20 cellular contexts compared by ENCODE assay signal in the genomic region with DNA sequence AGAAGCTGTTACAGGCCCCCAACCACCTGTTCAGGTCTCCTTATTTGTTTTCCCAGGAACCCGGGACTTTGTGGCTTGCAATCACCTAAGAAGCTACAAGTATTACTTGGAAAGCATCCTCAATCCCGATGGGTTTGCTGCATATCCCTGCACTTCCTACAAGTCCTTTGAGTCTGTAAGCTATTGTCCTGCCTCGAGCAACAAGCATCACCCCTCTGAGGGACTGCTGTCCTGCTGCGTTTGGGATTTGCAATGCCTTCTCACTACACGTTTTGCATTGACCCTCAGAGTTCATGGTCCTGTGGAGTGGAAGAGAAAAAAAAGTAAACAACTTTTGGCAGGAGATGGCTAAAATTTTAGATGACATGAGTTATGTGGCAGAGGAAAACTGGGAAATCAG. TPM values are rescaled to one million over a fixed set of nuclear protein-coding genes. Genes with fewer than 3 reads are reported as not detected.
A peak's percentile ranks its signal among the peaks of the same experiment; 100 is the strongest.
DNase-seq lines count a peak whose midpoint lies in the region; ATAC-seq and TF ChIP-seq lines count a peak whose summit lies in the region.
"Had no signal": no experiment of that assay in that cellular context is flagged by ENCODE, and none has a peak within 500 bp of the region (broad histone marks: within the 10 kb centered on the region; RNA-seq: fewer than 3 reads in every experiment).

No MANE protein-coding gene starts in this region.

- CTCF ChIA-PET in WTC11 (lab: Charles Lee), result interaction anchor here (1.0 to 1.6 kb wide), 2 partner anchors 9 to 55 kb away, joined by 3 to 4 read pairs; no protein-coding TSS in a partner anchor

- no peaks in the 10 kb centered on the region for H3K9me3 ChIP-seq in right atrium auricular region
- H3K9me3 ChIP-seq: A549; BLaER1 treated with 17β-estradiol and CSF1 and Interleukin-3, amounts not matched to agents 10 nM and 100 nM; Caco-2 had no signal

- TF ChIP-seq CTCF in right atrium auricular region (IDR thresholded peaks at IDR 0.05) (no peak), WTC11 (IDR thresholded peaks at IDR 0.05) (no peak)

- no peak overlapping the region for H3K27ac Mint-ChIP-seq in WTC11
- H3K27ac Mint-ChIP-seq in activated naive CD8-positive, alpha-beta T cell treated with anti-CD3 and anti-CD28 coated beads for 36 hours, result no peak overlapping the region
- no peak overlapping the region for H3K27ac Mint-ChIP-seq in activated naive CD4-positive, alpha-beta T cell treated with anti-CD3 and anti-CD28 coated beads, Interleukin-2, amount 50 U/mL, for 72 hours
- H3K27ac Mint-ChIP-seq: B cell; CD4-positive, alpha-beta T cell; CD8-positive, alpha-beta T cell had no signal

- DNase-seq in right atrium auricular region (ENCODE audit: low spot score), result peak; percentile 47
- DNase-seq in cardiac septum (ENCODE audit: low spot score), result no peak
- DNase-seq in WTC11 (ENCODE audit: low spot score), result no peak
- DNase-seq in iPS-NIHi11 (ENCODE audit: low spot score), result peak; percentile 30
- no peak for DNase-seq in activated naive CD8-positive, alpha-beta T cell treated with anti-CD3 and anti-CD28 coated beads for 36 hours
- DNase-seq in activated naive CD4-positive, alpha-beta T cell treated with anti-CD3 and anti-CD28 coated beads, Interleukin-2, amount 50 U/mL, for 72 hours (ENCODE audit: low spot score in 2 of 2), result no peak
- DNase-seq: AML-193; Caco-2; Calu3; CD4-positive, alpha-beta T cell; CD8-positive, alpha-beta T cell; DMS79 treated with DMSO at 0.1 percent for 48 hours; GF-D8 had no signal

- H3K9me3 Mint-ChIP-seq in WTC11, result no peaks in the 10 kb centered on the region
- H3K9me3 Mint-ChIP-seq in activated naive CD8-positive, alpha-beta T cell treated with anti-CD3 and anti-CD28 coated beads for 36 hours, result no peaks in the 10 kb centered on the region
- no peaks in the 10 kb centered on the region for H3K9me3 Mint-ChIP-seq in activated naive CD4-positive, alpha-beta T cell treated with anti-CD3 and anti-CD28 coated beads, Interleukin-2, amount 50 U/mL, for 72 hours
- H3K9me3 Mint-ChIP-seq: CD4-positive, alpha-beta T cell; CD8-positive, alpha-beta T cell had no signal

- H3K36me3 ChIP-seq in right atrium auricular region, result no peaks in the 10 kb centered on the region
- H3K36me3 ChIP-seq: BLaER1 treated with 17β-estradiol and CSF1 and Interleukin-3, amounts not matched to agents 10 nM and 100 nM had no signal

- H3K27me3 ChIP-seq in right atrium auricular region, result no peaks in the 10 kb centered on the region
- H3K27me3 ChIP-seq: BLaER1 treated with 17β-estradiol and CSF1 and Interleukin-3, amounts not matched to agents 10 nM and 100 nM had no signal

- peaks cover 10% of the 10 kb centered on the region for H3K4me1 Mint-ChIP-seq in WTC11
- no peaks in the 10 kb centered on the region for H3K4me1 Mint-ChIP-seq in activated naive CD8-positive, alpha-beta T cell treated with anti-CD3 and anti-CD28 coated beads for 36 hours
- H3K4me1 Mint-ChIP-seq: B cell had no signal

- POLR2A ChIA-PET in WTC11 (lab: Charles Lee), result interaction anchor here (0.6 kb wide), 1 partner anchor 12 kb away, joined by 4 read pairs; no protein-coding TSS in a partner anchor

- intact Hi-C loops in cardiac septum (cut with DNase I), result no loop called here

- no peaks in the 10 kb centered on the region for H3K4me1 ChIP-seq in right atrium auricular region
- H3K4me1 ChIP-seq: A549, Caco-2 had no signal

- peak; percentile 34; the same call in 1 of the 2 replicates for ATAC-seq in WTC11
- ATAC-seq in GM18519 (IDR thresholded peaks at IDR 0.05; ENCODE audit: low FRiP score, unreplicated experiment), result no peak
- ATAC-seq in activated naive CD4-positive, alpha-beta T cell treated with anti-CD3 and anti-CD28 coated beads, Interleukin-2, amount 50 U/mL, for 72 hours, result no peak
- ATAC-seq: A549; CD8-positive, alpha-beta T cell had no signal

- no peak overlapping the region for H3K4me3 Mint-ChIP-seq in WTC11
- H3K4me3 Mint-ChIP-seq in activated naive CD8-positive, alpha-beta T cell treated with anti-CD3 and anti-CD28 coated beads for 36 hours, result no peak overlapping the region
- H3K4me3 Mint-ChIP-seq: B cell; CD4-positive, alpha-beta T cell; CD8-positive, alpha-beta T cell had no signal

- no peaks in the 10 kb centered on the region for H3K27me3 Mint-ChIP-seq in WTC11 (ENCODE audit: low read depth)
- no peaks in the 10 kb centered on the region for H3K27me3 Mint-ChIP-seq in activated naive CD8-positive, alpha-beta T cell treated with anti-CD3 and anti-CD28 coated beads for 36 hours
- H3K27me3 Mint-ChIP-seq: B cell had no signal

- no peak overlapping the region for H3K27ac ChIP-seq in right atrium auricular region
- H3K27ac ChIP-seq: 22Rv1; A549; BLaER1 treated with 17β-estradiol and CSF1 and Interleukin-3, amounts not matched to agents 10 nM and 100 nM; C4-2B had no signal

- H3K4me3 ChIP-seq in right atrium auricular region, result no peak overlapping the region
- H3K4me3 ChIP-seq: A549; BLaER1 treated with 17β-estradiol and CSF1 and Interleukin-3, amounts not matched to agents 10 nM and 100 nM had no signal

- H3K36me3 Mint-ChIP-seq in WTC11, result no peaks in the 10 kb centered on the region
- no peaks in the 10 kb centered on the region for H3K36me3 Mint-ChIP-seq in activated naive CD8-positive, alpha-beta T cell treated with anti-CD3 and anti-CD28 coated beads for 36 hours
- no peaks in the 10 kb centered on the region for H3K36me3 Mint-ChIP-seq in activated naive CD4-positive, alpha-beta T cell treated with anti-CD3 and anti-CD28 coated beads, Interleukin-2, amount 50 U/mL, for 72 hours
- H3K36me3 Mint-ChIP-seq: CD8-positive, alpha-beta T cell had no signal

TF ChIP-seq in WTC11, 78 proteins besides CTCF, POLR2A, EP300 and RAD21:
- TF ChIP-seq SP1 (CRISPR knock-in tag; conservative IDR thresholded peaks at IDR 0.05) (no peak), ZNF317 (CRISPR knock-in tag; IDR thresholded peaks at IDR 0.05; ENCODE audit: borderline replicate concordance, low read depth) (no peak), CREM (CRISPR knock-in tag; IDR thresholded peaks at IDR 0.05) (no peak), ZNF671 (CRISPR knock-in tag; IDR thresholded peaks at IDR 0.05) (no peak)

RNA-seq across cellular contexts. Expression of gene PNLIPRP1, which starts 9.2 kb away (rescaled TPM):
- total RNA-seq in right atrium auricular region (not detected), cardiac septum (not detected), WTC11 (2021) (0.68 to 1.2 TPM (median 0.69 TPM) in 3 replicates)
- not detected for total RNA-seq in activated naive CD8-positive, alpha-beta T cell treated with anti-CD3 and anti-CD28 coated beads for 36 hours
- total RNA-seq in activated naive CD4-positive, alpha-beta T cell treated with anti-CD3 and anti-CD28 coated beads, Interleukin-2, amount 50 U/mL, for 72 hours, result not detected
- total RNA-seq: A172; B cell; Caco-2; Calu3; CD4-positive, alpha-beta T cell; CD8-positive, alpha-beta T cell had no signal

RNA-seq across cellular contexts. Expression of gene PNLIPRP2, which starts 20.8 kb away (rescaled TPM):
- total RNA-seq in right atrium auricular region, result not detected
- total RNA-seq in cardiac septum, result not detected
- 0.28 to 0.76 TPM (median 0.57 TPM) in 3 replicates for total RNA-seq in WTC11 (2021)
- total RNA-seq in activated naive CD8-positive, alpha-beta T cell treated with anti-CD3 and anti-CD28 coated beads for 36 hours, result not detected
- total RNA-seq in activated naive CD4-positive, alpha-beta T cell treated with anti-CD3 and anti-CD28 coated beads, Interleukin-2, amount 50 U/mL, for 72 hours, result not detected
- total RNA-seq: A172; B cell; Calu3; CD4-positive, alpha-beta T cell; CD8-positive, alpha-beta T cell had no signal

RNA-seq across cellular contexts. Expression of gene PNLIP, which starts 54.3 kb away (rescaled TPM):
- total RNA-seq in right atrium auricular region, result not detected
- not detected for total RNA-seq in cardiac septum
- total RNA-seq in WTC11 (2021), result 1.4 to 1.9 TPM (median 1.6 TPM) in 3 replicates
- not detected for total RNA-seq in activated naive CD8-positive, alpha-beta T cell treated with anti-CD3 and anti-CD28 coated beads for 36 hours
- not detected for total RNA-seq in activated naive CD4-positive, alpha-beta T cell treated with anti-CD3 and anti-CD28 coated beads, Interleukin-2, amount 50 U/mL, for 72 hours
- total RNA-seq: A172; B cell; Caco-2; Calu3; CD4-positive, alpha-beta T cell; CD8-positive, alpha-beta T cell had no signal

Comparison
In these comparisons a context has a peak if more than half of its experiments do, and no peak if none do; other contexts are left out.
1. DNase-seq: peak in right atrium auricular region (single experiment) and iPS-NIHi11 (single experiment); none in cardiac septum (single experiment), WTC11 (single experiment), activated naive CD8-positive, alpha-beta T cell treated with anti-CD3 and anti-CD28 coated beads for 36 hours (single experiment) and activated naive CD4-positive, alpha-beta T cell treated with anti-CD3 and anti-CD28 coated beads, Interleukin-2, amount 50 U/mL, for 72 hours (0 of 2).